In the genomic region with DNA sequence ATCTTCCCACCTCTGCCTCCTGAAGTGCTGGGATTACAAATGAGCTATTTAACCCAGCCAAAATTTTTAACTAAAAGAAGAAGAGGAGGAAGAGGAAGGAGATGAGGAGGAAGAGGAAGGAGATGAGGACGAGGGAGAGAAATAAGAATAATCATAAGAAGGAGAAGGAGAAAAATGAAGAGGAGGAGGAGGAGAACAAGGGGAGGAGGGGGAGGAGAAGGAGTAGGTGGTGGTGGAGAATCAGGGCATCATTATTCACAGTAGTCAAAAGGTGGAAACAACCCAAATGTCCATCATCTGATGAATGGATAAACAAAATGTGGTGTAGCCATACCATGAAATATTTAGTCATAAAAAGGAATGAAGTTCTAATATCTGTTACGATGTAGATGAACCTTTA, we compare ENCODE assay signal across 30 cellular contexts. TPM values are rescaled to one million over a fixed set of nuclear protein-coding genes. Genes with fewer than 3 reads are reported as not detected.
"Had no signal": no experiment of that assay in that cellular context is flagged by ENCODE, and none has a peak within 500 bp of the region (broad histone marks: within the 10 kb centered on the region; RNA-seq: fewer than 3 reads in every experiment).

No MANE protein-coding gene starts in this region.

- H3K9ac ChIP-seq: parathyroid adenoma had no signal

- H3K9me3 ChIP-seq: neutrophil, psoas muscle, right lobe of liver, sigmoid colon, stomach, thoracic aorta, thyroid gland, upper lobe of left lung, vagina had no signal

- ATAC-seq: natural killer cell treated with Interleukin-12 subunit alpha and Interleukin-12 subunit beta and Interleukin-15 and Interleukin-18, amount 100 ng/mL, for 72 hours; psoas muscle; right cardiac atrium; right lobe of liver; stimulated activated effector memory CD8-positive, alpha-beta T cell treated with anti-CD3 and anti-CD28 coated beads, Interleukin-12 subunit alpha, Interleukin-12 subunit beta, amount 100 ng/mL, for 72 hours; stimulated activated naive B cell treated with anti-CD40 and anti-IgM and Interleukin-4, amounts not matched to agents 10 μg/mL and 1 μg/mL and 100 μg/mL, for 72 hours had no signal

- H3K4me3 ChIP-seq: ovary, psoas muscle, right lobe of liver, sigmoid colon, stomach, thoracic aorta, thyroid gland, tibial nerve, upper lobe of left lung, vagina had no signal

- H3K9me3 Mint-ChIP-seq: natural killer cell treated with Interleukin-12 subunit alpha and Interleukin-12 subunit beta and Interleukin-15 and Interleukin-18, amount 100 ng/mL, for 72 hours; nephron progenitor cell; neural crest cell; stimulated activated effector memory CD8-positive, alpha-beta T cell treated with anti-CD3 and anti-CD28 coated beads, Interleukin-12 subunit alpha, Interleukin-12 subunit beta, amount 100 ng/mL, for 72 hours; stimulated activated naive B cell treated with anti-CD40 and anti-IgM and Interleukin-4, amounts not matched to agents 10 μg/mL and 1 μg/mL and 100 μg/mL, for 72 hours; stimulated activated naive CD8-positive, alpha-beta T cell treated with anti-CD3 and anti-CD28 coated beads, Interleukin-15, Interleukin-2, amounts not matched to agents 100 ng/mL and 50 ng/mL, for 24 hours had no signal

- H3K36me3 ChIP-seq: neutrophil, ovary, right lobe of liver, sigmoid colon, stomach, thoracic aorta, thyroid gland, tibial nerve, upper lobe of left lung, vagina had no signal

- H3K4me1 Mint-ChIP-seq: stimulated activated effector memory CD8-positive, alpha-beta T cell treated with anti-CD3 and anti-CD28 coated beads, Interleukin-12 subunit alpha, Interleukin-12 subunit beta, amount 100 ng/mL, for 72 hours had no signal

- H3K27ac ChIP-seq: neutrophil, ovary, parathyroid adenoma, psoas muscle, right lobe of liver, sigmoid colon, stomach, thoracic aorta, thyroid gland, tibial nerve, vagina had no signal

- H3K4me1 ChIP-seq: parathyroid adenoma, psoas muscle, right lobe of liver, sigmoid colon, thyroid gland, vagina had no signal

- DNase-seq: nephron progenitor cell; occipital lobe; ovary; posterior cingulate gyrus; psoas muscle; right cardiac atrium; right lobe of liver; sigmoid colon; small intestine; stimulated activated CD4-positive, alpha-beta T cell treated with anti-CD3 and anti-CD28 coated beads, Interleukin-15, amount 100 ng/mL, for 24 hours; stimulated activated CD4-positive, alpha-beta T cell treated with anti-CD3 and anti-CD28 coated beads, Interleukin-2, amount 100 ng/mL, for 24 hours; stimulated activated CD4-positive, alpha-beta T cell treated with anti-CD3 and anti-CD28 coated beads, Interleukin-2, amount 100 ng/mL, for 48 hours; stimulated activated CD4-positive, alpha-beta T cell treated with anti-CD3 and anti-CD28 coated beads, Interleukin-4, amount 100 ng/mL, for 24 hours; stimulated activated naive B cell treated with anti-CD40 and anti-IgM and Interleukin-4, amounts not matched to agents 10 μg/mL and 1 μg/mL and 100 μg/mL, for 72 hours; stimulated activated naive CD4-positive, alpha-beta T cell treated with Interleukin-2 at 50 U/mL for 16 hours; stomach; thyroid gland; trophoblast cell; upper lobe of left lung had no signal

- FAIRE-seq: small intestine had no signal

- H3K36me3 Mint-ChIP-seq: natural killer cell treated with Interleukin-12 subunit alpha and Interleukin-12 subunit beta and Interleukin-15 and Interleukin-18, amount 100 ng/mL, for 72 hours; stimulated activated effector memory CD8-positive, alpha-beta T cell treated with anti-CD3 and anti-CD28 coated beads, Interleukin-12 subunit alpha, Interleukin-12 subunit beta, amount 100 ng/mL, for 72 hours; stimulated activated naive B cell treated with anti-CD40 and anti-IgM and Interleukin-4, amounts not matched to agents 10 μg/mL and 1 μg/mL and 100 μg/mL, for 72 hours had no signal

- H2AFZ ChIP-seq: parathyroid adenoma had no signal

- H3K79me2 ChIP-seq: parathyroid adenoma had no signal

- H3K4me3 Mint-ChIP-seq: natural killer cell treated with Interleukin-12 subunit alpha and Interleukin-12 subunit beta and Interleukin-15 and Interleukin-18, amount 100 ng/mL, for 72 hours; nephron progenitor cell; neural crest cell; stimulated activated effector memory CD8-positive, alpha-beta T cell treated with anti-CD3 and anti-CD28 coated beads, Interleukin-12 subunit alpha, Interleukin-12 subunit beta, amount 100 ng/mL, for 72 hours; stimulated activated naive B cell treated with anti-CD40 and anti-IgM and Interleukin-4, amounts not matched to agents 10 μg/mL and 1 μg/mL and 100 μg/mL, for 72 hours; stimulated activated naive CD8-positive, alpha-beta T cell treated with anti-CD3 and anti-CD28 coated beads, Interleukin-15, Interleukin-2, amounts not matched to agents 100 ng/mL and 50 ng/mL, for 24 hours had no signal

- H3K27me3 ChIP-seq: ovary, right lobe of liver, upper lobe of left lung, vagina had no signal

- H3K27ac Mint-ChIP-seq: natural killer cell treated with Interleukin-12 subunit alpha and Interleukin-12 subunit beta and Interleukin-15 and Interleukin-18, amount 100 ng/mL, for 72 hours; nephron progenitor cell; progenitor cell of endocrine pancreas; stimulated activated effector memory CD8-positive, alpha-beta T cell treated with anti-CD3 and anti-CD28 coated beads, Interleukin-12 subunit alpha, Interleukin-12 subunit beta, amount 100 ng/mL, for 72 hours; stimulated activated naive B cell treated with anti-CD40 and anti-IgM and Interleukin-4, amounts not matched to agents 10 μg/mL and 1 μg/mL and 100 μg/mL, for 72 hours; stimulated activated naive CD8-positive, alpha-beta T cell treated with anti-CD3 and anti-CD28 coated beads, Interleukin-15, Interleukin-2, amounts not matched to agents 100 ng/mL and 50 ng/mL, for 24 hours had no signal

RNA-seq across cellular contexts. Expression of gene MGAT5B, which starts 21.2 kb away (rescaled TPM):
- total RNA-seq: skeletal muscle tissue had no signal
